Comparison of ENCODE assay signal across 9 cellular contexts in genomic region chr21:39612233-39613028, GRCh38. TPM values are rescaled to one million over a fixed set of nuclear protein-coding genes. Genes with fewer than 3 reads are reported as not detected.
A peak's percentile ranks its signal among the peaks of the same experiment; 100 is the strongest.
DNase-seq lines count a peak whose midpoint lies in the region; ATAC-seq and TF ChIP-seq lines count a peak whose summit lies in the region.
"Had no signal": no experiment of that assay in that cellular context is flagged by ENCODE, and none has a peak within 500 bp of the region (broad histone marks: within the 10 kb centered on the region; RNA-seq: fewer than 3 reads in every experiment).

Gene B3GALT5, plus strand, starts transcription at chr21:39612940. Its CDS starts 47,620 bp downstream, at chr21:39660560.

- ATAC-seq in GM21423 (IDR thresholded peaks at IDR 0.05; ENCODE audit: unreplicated experiment) (no peak), HG03521 (IDR thresholded peaks at IDR 0.05; ENCODE audit: unreplicated experiment) (no peak), HG03175 (IDR thresholded peaks at IDR 0.05; ENCODE audit: unreplicated experiment) (no peak)

- H3K9me3 ChIP-seq in A673 (ENCODE audit: low read depth, low read length, poor library complexity, severe bottlenecking) (no peaks in the 10 kb centered on the region), mucosa of rectum (ENCODE audit: control insufficient read depth in 2 of 2, low read length in 2 of 2) (no peaks in the 10 kb centered on the region)

- no TSS peak for BruUV-seq in A673 (replicated peaks; lab: Mats Ljungman, UMichigan)

- H3K4me3 ChIP-seq in A673 (ENCODE audit: low read depth, low read length, poor library complexity, severe bottlenecking) = peak within 1 kb of the TSS; percentile 26
- peak within 1 kb of the TSS; percentile 59 for H3K4me3 ChIP-seq in coronary artery
- H3K4me3 ChIP-seq in mucosa of rectum (ENCODE audit: low read length in 2 of 2) = peak within 1 kb of the TSS; percentile 68 to 69

- no peaks in the 10 kb centered on the region for H3K4me1 ChIP-seq in A673 (ENCODE audit: insufficient read depth, low read length, poor library complexity, severe bottlenecking)
- H3K4me1 ChIP-seq in mucosa of rectum (ENCODE audit: control insufficient read depth in 2 of 2, insufficient read depth in 2 of 2, low read length in 2 of 2) = peaks cover 2 to 21% of the 10 kb centered on the region in 2 donors

- POLR2A ChIA-PET in A673 (lab: Charles Lee; ENCODE audit: low non-redundant PET) = no interaction called here

- intact Hi-C loops in A673 (cut with micrococcal nuclease; ENCODE audit: unreplicated experiment) = no loop called here

- DNase-seq in A673 (ENCODE audit: low spot score) = peak; percentile 11
- peak; percentile 11 for DNase-seq in HT1080 (ENCODE audit: low read depth)
- DNase-seq in coronary artery (ENCODE audit: low spot score) = no peak
- DNase-seq in central memory CD4-positive, alpha-beta T cell = no peak

- peaks cover 41% of the 10 kb centered on the region for H3K27me3 ChIP-seq in A673 (replicated peaks; ENCODE audit: insufficient read depth, low read depth, low read length, poor library complexity)
- peaks cover 4 to 5% of the 10 kb centered on the region in 2 donors for H3K27me3 ChIP-seq in mucosa of rectum (ENCODE audit: control insufficient read depth in 2 of 2, insufficient read depth in 2 of 2, low read length in 2 of 2)

- no peak within 1 kb of the TSS for H3K27ac ChIP-seq in A673 (ENCODE audit: low read depth, low read length, poor library complexity, severe bottlenecking)
- H3K27ac ChIP-seq in coronary artery = no peak within 1 kb of the TSS
- H3K27ac ChIP-seq in mucosa of rectum (ENCODE audit: low read depth in 2 of 2, low read length in 2 of 2) = peak within 1 kb of the TSS; percentile 9 to 60
- H3K27ac ChIP-seq: HL-60 had no signal

- CTCF ChIA-PET in A673 (lab: Charles Lee) = no interaction called here

- H3K9ac ChIP-seq in mucosa of rectum (ENCODE audit: low read depth in 1 of 2, low read length in 2 of 2) = peak within 1 kb of the TSS in 1 of 2 donors; percentile 62

- H3K36me3 ChIP-seq in A673 (ENCODE audit: insufficient read depth, low read length, poor library complexity, severe bottlenecking) (no peaks in the 10 kb centered on the region), mucosa of rectum (ENCODE audit: control insufficient read depth in 2 of 2, insufficient read depth in 2 of 2, low read length in 2 of 2) (peaks cover 0 to 3% of the 10 kb centered on the region in 2 donors)

- TF ChIP-seq CTCF in A673 (conservative IDR thresholded peaks at IDR 0.05; ENCODE audit: low read depth, low read length) (no peak), coronary artery (IDR thresholded peaks at IDR 0.05) (no peak)

RNA-seq across cellular contexts. Expression of gene B3GALT5, which starts in this region (rescaled TPM):
- total RNA-seq in A673 (2021) = 0.32 and 0.33 TPM in 2 replicates
- 2.2 and 3.5 TPM in 2 replicates for total RNA-seq in HT1080 (2014; rRNA removed; shearing (Covaris generic))
- polyA plus RNA-seq in HT1080 (2015; cell fraction: cytosol; rRNA removed) = 1.1 and 2.1 TPM in 2 replicates
- polyA plus RNA-seq in HT1080 (2015; cell fraction: nucleus; rRNA removed) = 4.2 and 5.6 TPM in 2 replicates

Comparison
In these comparisons a context has a peak if more than half of its experiments do, and no peak if none do; other contexts are left out.
1. Peak in DNase-seq and H3K4me3 ChIP-seq in A673; RNA of the gene not detected or under 1 TPM.
2. H3K27ac ChIP-seq: peak in mucosa of rectum (2 of 2); none in A673 (single experiment) and coronary artery (0 of 2).
3. Peak in every context shown above with its lines, with median percentiles within 50 percentile points of each other: H3K4me3 ChIP-seq.